In the genomic region with DNA sequence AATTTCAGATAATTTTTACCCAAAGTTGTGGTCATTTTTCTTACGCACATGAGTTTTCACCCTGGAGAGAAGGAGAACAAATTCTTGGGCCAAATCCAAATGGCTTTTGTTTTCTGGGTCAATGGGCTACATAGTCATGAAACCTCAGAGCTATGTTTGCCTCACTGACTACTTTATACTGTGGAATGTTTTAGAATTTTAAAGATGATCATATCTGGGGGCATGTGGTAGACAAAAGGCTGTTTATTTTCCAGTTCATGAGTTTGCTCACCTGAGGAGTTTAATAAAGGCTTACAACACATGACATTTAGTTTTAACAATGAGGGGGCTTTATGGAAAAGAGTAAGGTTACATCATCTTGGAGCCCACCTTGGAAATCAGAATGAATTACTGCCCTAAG, we compare ENCODE assay signal across 7 cellular contexts.
"Had no signal": no experiment of that assay in that cellular context is flagged by ENCODE, and none has a peak within 500 bp of the region (broad histone marks: within the 10 kb centered on the region; RNA-seq: fewer than 3 reads in every experiment).

No MANE protein-coding gene starts in this region.

- H3K4me3 ChIP-seq: GM23248, HAP-1, K562 had no signal

- H3K9me3 ChIP-seq: HAP-1 had no signal

- DNase-seq: GM23248, GOT3, H7, IMR-90, KG1 had no signal

- H3K4me1 ChIP-seq: HAP-1 had no signal

- H3K36me3 ChIP-seq: HAP-1 had no signal
